In genomic region chr6:133551847-133552331, GRCh38 we compare ENCODE assay signal across 9 cellular contexts.
DNase-seq lines count a peak whose midpoint lies in the region; TF ChIP-seq lines count a peak whose summit lies in the region.
"Had no signal": no experiment of that assay in that cellular context is flagged by ENCODE, and none has a peak within 500 bp of the region (broad histone marks: within the 10 kb centered on the region; RNA-seq: fewer than 3 reads in every experiment).

No MANE protein-coding gene starts in this region.

- no peaks in the 10 kb centered on the region for H3F3A ChIP-seq in PC-9 (ENCODE audit: insufficient read depth, low read depth)

- H3K36me3 ChIP-seq in kidney epithelial cell (ENCODE audit: control insufficient read depth, insufficient read depth, low read length) = no peaks in the 10 kb centered on the region
- H3K36me3 ChIP-seq in tibial artery = no peaks in the 10 kb centered on the region
- no peaks in the 10 kb centered on the region for H3K36me3 ChIP-seq in PC-9 (ENCODE audit: low read depth)
- no peaks in the 10 kb centered on the region for H3K36me3 ChIP-seq in ascending aorta

- no peaks in the 10 kb centered on the region for H3K27me3 ChIP-seq in kidney epithelial cell (ENCODE audit: control insufficient read depth, insufficient read depth, low read length)
- no peaks in the 10 kb centered on the region for H3K27me3 ChIP-seq in tibial artery
- H3K27me3 ChIP-seq in PC-9 (ENCODE audit: insufficient read depth, low read depth) = no peaks in the 10 kb centered on the region
- no peaks in the 10 kb centered on the region for H3K27me3 ChIP-seq in ascending aorta

- no peaks in the 10 kb centered on the region for H3K9me2 ChIP-seq in PC-9 (ENCODE audit: insufficient read depth)

- no TSS peak for BruUV-seq in PC-9 (replicated peaks; lab: Mats Ljungman, UMichigan)

- H3K4me1 ChIP-seq in tibial artery (peaks cover 0 to 25% (median 10%) of the 10 kb centered on the region in 4 donors), PC-9 (replicated peaks; ENCODE audit: insufficient read depth) (no peaks in the 10 kb centered on the region), ascending aorta (peaks cover 0 to 4% of the 10 kb centered on the region in 2 donors)

- no peaks in the 10 kb centered on the region for H4K20me1 ChIP-seq in PC-9 (ENCODE audit: insufficient read depth)

- no peak overlapping the region for H3K4me2 ChIP-seq in PC-9

- POLR2A ChIA-PET in PC-9 (lab: Charles Lee; ENCODE audit: unreplicated experiment) = interaction anchor here (0.6 to 0.7 kb wide), 2 partner anchors 108 to 753 kb away, joined by 4 to 5 read pairs; no protein-coding TSS in a partner anchor

- intact Hi-C loops in tibial artery (cut with DNase I; ENCODE audit: low total_unique reads) (no loop called here), PC-9 (cut with micrococcal nuclease; ENCODE audit: unreplicated experiment) (loop anchor here (2.0 kb wide), 1 partner anchor 367 kb away; no protein-coding TSS in a partner anchor), ascending aorta (cut with DNase I) (loop anchor here (2.0 to 5.0 kb wide), 3 partner anchors 39 to 721 kb away; no protein-coding TSS in a partner anchor)

- DNase-seq in HFF-Myc (ENCODE audit: extremely low read depth, low read depth) (peak; percentile 66), astrocyte of the hippocampus (ENCODE audit: low read depth, low spot score) (peak; percentile 97), kidney epithelial cell (ENCODE audit: low read depth) (peak; percentile 72), tibial artery (peak; percentile 29 to 70), PC-9 (no peak), ascending aorta (ENCODE audit: low spot score in 2 of 2) (no peak), T-helper 2 cell (no peak), NCI-H2196 (lab: John Stamatoyannopoulos, UW; ENCODE audit: unreplicated experiment) (no peak)
- DNase-seq: activated CD8-positive, alpha-beta memory T cell treated with anti-CD3 and anti-CD28 coated beads, Interleukin-2, amount 10 ng/mL, durations not matched to agents 7 days and 5 days had no signal

- peak overlapping the region in 1 of 2 donors; percentile 38 for H3K27ac ChIP-seq in tibial artery
- no peak overlapping the region for H3K27ac ChIP-seq in PC-9
- peak overlapping the region in 1 of 2 donors; percentile 16 for H3K27ac ChIP-seq in ascending aorta

- H2AFZ ChIP-seq in PC-9 = no peak overlapping the region

- CTCF ChIA-PET in PC-9 (lab: Charles Lee) = interaction anchor here (0.6 to 0.9 kb wide), 4 partner anchors 18 to 726 kb away, joined by 3 to 6 read pairs (median 3); no protein-coding TSS in a partner anchor

- H3K9me3 ChIP-seq in tibial artery = no peaks in the 10 kb centered on the region
- no peaks in the 10 kb centered on the region for H3K9me3 ChIP-seq in PC-9 (ENCODE audit: insufficient read depth, low read depth)
- H3K9me3 ChIP-seq in ascending aorta = no peaks in the 10 kb centered on the region

- no peaks in the 10 kb centered on the region for H3K79me2 ChIP-seq in PC-9 (ENCODE audit: low read depth)

- H3K4me3 ChIP-seq in HFF-Myc (replicated peaks; ENCODE audit: low read depth, low read length) (no peak overlapping the region), kidney epithelial cell (ENCODE audit: low read depth, low read length) (no peak overlapping the region), tibial artery (no peak overlapping the region), PC-9 (no peak overlapping the region), ascending aorta (no peak overlapping the region)

- TF ChIP-seq CTCF in HFF-Myc (IDR thresholded peaks at IDR 0.05; ENCODE audit: low read depth, low read length, missing control alignments) (no peak), kidney epithelial cell (IDR thresholded peaks at IDR 0.05; ENCODE audit: insufficient read depth, low read length, poor library complexity, severe bottlenecking) (no peak), tibial artery (IDR thresholded peaks at IDR 0.05) (no peak), PC-9 (conservative IDR thresholded peaks at IDR 0.05) (no peak), ascending aorta (IDR thresholded peaks at IDR 0.05) (no peak)

Comparison
In these comparisons a context has a peak if more than half of its experiments do, and no peak if none do; other contexts are left out.
1. DNase-seq: peak in HFF-Myc (single experiment), astrocyte of the hippocampus (single experiment), kidney epithelial cell (single experiment) and tibial artery (2 of 2); none in PC-9 (0 of 2), ascending aorta (0 of 2), T-helper 2 cell (0 of 5) and NCI-H2196 (single experiment).